Comparison of ENCODE assay signal across 1 cellular context in genomic region chr1:51296379-51297357, GRCh38.
TF ChIP-seq lines count a peak whose summit lies in the region.

No MANE protein-coding gene starts in this region.

TF ChIP-seq in HEK293, 187 proteins besides CTCF, POLR2A, EP300 and RAD21 (continued from another document and continues in another):
- TF ChIP-seq ZNF398 (tag by site-specific recombination; IDR thresholded peaks at IDR 0.05) (no peak), ZNF223 (tag by site-specific recombination; IDR thresholded peaks at IDR 0.05) (no peak), ZBTB48 (tag by site-specific recombination; IDR thresholded peaks at IDR 0.05) (no peak), ZNF366 (tag by site-specific recombination; conservative IDR thresholded peaks at IDR 0.05) (0 out of 2 replicates have a peak, but pooled peaks have one; percentile 36), KLF7 (tag by site-specific recombination; IDR thresholded peaks at IDR 0.05; ENCODE audit: borderline replicate concordance) (0 out of 2 replicates have a peak, but pooled peaks have one; percentile 11), ZNF138 (tag by site-specific recombination; IDR thresholded peaks at IDR 0.05; ENCODE audit: borderline replicate concordance) (no peak), HOXC10 (CRISPR knock-in tag; IDR thresholded peaks at IDR 0.05) (no peak), GLIS2 (tag by site-specific recombination; IDR thresholded peaks at IDR 0.05) (peak; percentile 68), ZNF473 (tag by site-specific recombination; IDR thresholded peaks at IDR 0.05) (no peak), ZNF341 (tag by site-specific recombination; IDR thresholded peaks at IDR 0.05; ENCODE audit: low read depth) (no peak), ZNF837 (tag by site-specific recombination; IDR thresholded peaks at IDR 0.05) (no peak), ZNF704 (tag by site-specific recombination; IDR thresholded peaks at IDR 0.05) (no peak), ZBTB10 (tag by site-specific recombination; IDR thresholded peaks at IDR 0.05) (no peak), ZNF18 (tag by site-specific recombination; IDR thresholded peaks at IDR 0.05) (no peak), ZBTB8A (tag by site-specific recombination; IDR thresholded peaks at IDR 0.05) (peak; percentile 85), ZBTB49 (tag by site-specific recombination; IDR thresholded peaks at IDR 0.05; ENCODE audit: low read depth) (no peak), ZNF664 (tag by site-specific recombination; IDR thresholded peaks at IDR 0.05) (no peak), PBX3 (CRISPR knock-in tag; IDR thresholded peaks at IDR 0.05) (0 out of 2 replicates have a peak, but pooled peaks have one; percentile 36), KLF10 (tag by site-specific recombination; IDR thresholded peaks at IDR 0.05) (0 out of 2 replicates have a peak, but pooled peaks have one; percentile 14), TRIM28 (IDR thresholded peaks at IDR 0.05; ENCODE audit: borderline replicate concordance, low read length) (no peak), ZNF26 (tag by site-specific recombination; IDR thresholded peaks at IDR 0.05) (no peak), ZNF394 (tag by site-specific recombination; IDR thresholded peaks at IDR 0.05; ENCODE audit: borderline replicate concordance) (no peak), ZBTB11 (tag by site-specific recombination; conservative IDR thresholded peaks at IDR 0.05; ENCODE audit: low read depth) (peak; percentile 88), WT1 (tag by site-specific recombination; IDR thresholded peaks at IDR 0.05) (no peak), ZNF785 (tag by site-specific recombination; IDR thresholded peaks at IDR 0.05) (no peak), ZNF423 (tag by site-specific recombination; IDR thresholded peaks at IDR 0.05) (no peak), RBAK (tag by site-specific recombination; IDR thresholded peaks at IDR 0.05) (no peak), KLF17 (tag by site-specific recombination; IDR thresholded peaks at IDR 0.05) (no peak; the same call in 1 of the 2 replicates), ZNF2 (tag by site-specific recombination; IDR thresholded peaks at IDR 0.05) (0 out of 2 replicates have a peak, but pooled peaks have one; percentile 14), ZFP69B (tag by site-specific recombination; IDR thresholded peaks at IDR 0.05) (no peak), ZNF658 (tag by site-specific recombination; IDR thresholded peaks at IDR 0.05) (no peak), ZNF146 (tag by site-specific recombination; IDR thresholded peaks at IDR 0.05) (no peak), REST (tag by site-specific recombination; IDR thresholded peaks at IDR 0.05) (no peak)
